ENCODE assay signal across 24 cellular contexts in genomic region chr18:30450927-30451326, GRCh38.
"Had no signal": no experiment of that assay in that cellular context is flagged by ENCODE, and none has a peak within 500 bp of the region (broad histone marks: within the 10 kb centered on the region; RNA-seq: fewer than 3 reads in every experiment).

No MANE protein-coding gene starts in this region.

- H3K4me3 ChIP-seq: left lung, lower lobe of right lung, ovary, right atrium auricular region, right lobe of liver, smooth muscle cell, tibial nerve, upper lobe of left lung, vagina had no signal

- H3K4me2 ChIP-seq: smooth muscle cell had no signal

- H3K27ac ChIP-seq: left lung, lower lobe of right lung, ovary, right atrium auricular region, right lobe of liver, tibial nerve, upper lobe of left lung, vagina had no signal

- H3K36me3 ChIP-seq: left lung, lower lobe of right lung, ovary, right atrium auricular region, right lobe of liver, tibial nerve, upper lobe of left lung, vagina had no signal

- H3K9me3 ChIP-seq: left lung, lower lobe of right lung, ovary, right atrium auricular region, right lobe of liver, tibial nerve, upper lobe of left lung, vagina had no signal

- FAIRE-seq: kidney had no signal

- H3K27me3 ChIP-seq: left lung, ovary, right atrium auricular region, right lobe of liver, tibial nerve, upper lobe of left lung, vagina had no signal

- H3K4me1 ChIP-seq: left lung, lower lobe of right lung, right atrium auricular region, right lobe of liver, tibial nerve, upper lobe of left lung, vagina had no signal

- DNase-seq: kidney; left colon; left lung; lower lobe of right lung; mammary epithelial cell; mesenchymal stem cell; naive B cell; natural killer cell; nephron progenitor cell; ovary; right lobe of liver; stimulated activated CD4-positive, alpha-beta T cell treated with anti-CD3 and anti-CD28 coated beads, Interleukin-1b, Interleukin-23, amount 100 ng/mL, for 48 hours; stimulated activated CD4-positive, alpha-beta T cell treated with anti-CD3 and anti-CD28 coated beads, Interleukin-2, amount 100 ng/mL, for 48 hours; stimulated activated CD4-positive, alpha-beta T cell treated with anti-CD3 and anti-CD28 coated beads, Interleukin-4, amount 100 ng/mL, for 4 hours; stimulated activated CD8-positive, alpha-beta memory T cell treated with anti-CD3 and anti-CD28 coated beads, Interleukin-4, amount 100 ng/mL, for 48 hours; stimulated activated naive CD4-positive, alpha-beta T cell treated with Interleukin-2 at 50 U/mL for 16 hours; stimulated activated naive CD8-positive, alpha-beta T cell treated with anti-CD3 and anti-CD28 coated beads, Interleukin-15, amount 100 ng/mL, for 72 hours; substantia nigra; upper lobe of left lung had no signal

- ATAC-seq: left colon; left lung; lower lobe of right lung; natural killer cell; right lobe of liver; stimulated activated memory B cell treated with anti-CD40 and anti-IgM and Interleukin-4, amounts not matched to agents 10 μg/mL and 1 μg/mL and 100 μg/mL, for 72 hours; stimulated activated naive CD8-positive, alpha-beta T cell treated with anti-CD3 and anti-CD28 coated beads, Interleukin-15, amount 100 ng/mL, for 72 hours had no signal
